In genomic region chr3:49007068-49007770, GRCh38 we compare ENCODE assay signal across 8 cellular contexts. TPM values are rescaled to one million over a fixed set of nuclear protein-coding genes. Genes with fewer than 3 reads are reported as not detected.
DNase-seq lines count a peak whose midpoint lies in the region; ATAC-seq and TF ChIP-seq lines count a peak whose summit lies in the region.

A gene with protein sequence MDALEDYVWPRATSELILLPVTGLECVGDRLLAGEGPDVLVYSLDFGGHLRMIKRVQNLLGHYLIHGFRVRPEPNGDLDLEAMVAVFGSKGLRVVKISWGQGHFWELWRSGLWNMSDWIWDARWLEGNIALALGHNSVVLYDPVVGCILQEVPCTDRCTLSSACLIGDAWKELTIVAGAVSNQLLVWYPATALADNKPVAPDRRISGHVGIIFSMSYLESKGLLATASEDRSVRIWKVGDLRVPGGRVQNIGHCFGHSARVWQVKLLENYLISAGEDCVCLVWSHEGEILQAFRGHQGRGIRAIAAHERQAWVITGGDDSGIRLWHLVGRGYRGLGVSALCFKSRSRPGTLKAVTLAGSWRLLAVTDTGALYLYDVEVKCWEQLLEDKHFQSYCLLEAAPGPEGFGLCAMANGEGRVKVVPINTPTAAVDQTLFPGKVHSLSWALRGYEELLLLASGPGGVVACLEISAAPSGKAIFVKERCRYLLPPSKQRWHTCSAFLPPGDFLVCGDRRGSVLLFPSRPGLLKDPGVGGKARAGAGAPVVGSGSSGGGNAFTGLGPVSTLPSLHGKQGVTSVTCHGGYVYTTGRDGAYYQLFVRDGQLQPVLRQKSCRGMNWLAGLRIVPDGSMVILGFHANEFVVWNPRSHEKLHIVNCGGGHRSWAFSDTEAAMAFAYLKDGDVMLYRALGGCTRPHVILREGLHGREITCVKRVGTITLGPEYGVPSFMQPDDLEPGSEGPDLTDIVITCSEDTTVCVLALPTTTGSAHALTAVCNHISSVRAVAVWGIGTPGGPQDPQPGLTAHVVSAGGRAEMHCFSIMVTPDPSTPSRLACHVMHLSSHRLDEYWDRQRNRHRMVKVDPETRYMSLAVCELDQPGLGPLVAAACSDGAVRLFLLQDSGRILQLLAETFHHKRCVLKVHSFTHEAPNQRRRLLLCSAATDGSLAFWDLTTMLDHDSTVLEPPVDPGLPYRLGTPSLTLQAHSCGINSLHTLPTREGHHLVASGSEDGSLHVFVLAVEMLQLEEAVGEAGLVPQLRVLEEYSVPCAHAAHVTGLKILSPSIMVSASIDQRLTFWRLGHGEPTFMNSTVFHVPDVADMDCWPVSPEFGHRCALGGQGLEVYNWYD (plus strand): TSS chr3:49007391. CDS start chr3:49007432, 41 bp downstream.

- peaks cover 34% of the 10 kb centered on the region for H3K4me1 Mint-ChIP-seq in chondrocyte (ENCODE audit: low read depth)

- DNase-seq in BE2C (peak; percentile 94), NCI-H510A (lab: John Stamatoyannopoulos, UW) (peak; percentile 87), chondrocyte (ENCODE audit: low spot score) (peak; percentile 100), kidney epithelial cell (ENCODE audit: low read depth) (peak; percentile 89)
- peak; percentile 92 to 93 for DNase-seq in activated CD4-positive, alpha-beta T cell treated with anti-CD3 and anti-CD28 coated beads for 24 hours (ENCODE audit: low read depth in 2 of 2)
- DNase-seq in stimulated activated CD4-positive, alpha-beta T cell treated with anti-CD3 and anti-CD28 coated beads, Interleukin-15, amount 100 ng/mL, for 48 hours (ENCODE audit: low read depth in 2 of 2): peak; percentile 98

- H3K9me3 ChIP-seq in BE2C: no peaks in the 10 kb centered on the region

- H3K4me3 ChIP-seq in BE2C (ENCODE audit: low read depth, low read length) (peak within 1 kb of the TSS; percentile 71), kidney epithelial cell (ENCODE audit: low read depth, low read length) (peak within 1 kb of the TSS; percentile 94)

- ATAC-seq in HG03439 (IDR thresholded peaks at IDR 0.05; ENCODE audit: unreplicated experiment): peak; percentile 85

- peaks cover 10% of the 10 kb centered on the region for H3K36me3 ChIP-seq in BE2C
- H3K36me3 ChIP-seq in kidney epithelial cell (ENCODE audit: control insufficient read depth, insufficient read depth, low read length): no peaks in the 10 kb centered on the region

- H3K9me3 Mint-ChIP-seq in chondrocyte (ENCODE audit: low read depth): no peaks in the 10 kb centered on the region

- H3K27me3 ChIP-seq in BE2C (no peaks in the 10 kb centered on the region), kidney epithelial cell (ENCODE audit: control insufficient read depth, insufficient read depth, low read length) (no peaks in the 10 kb centered on the region)

- peaks cover 11% of the 10 kb centered on the region for H3K36me3 Mint-ChIP-seq in chondrocyte (ENCODE audit: low read depth)

- TF ChIP-seq POLR2A in GM19193 (IDR thresholded peaks at IDR 0.05; ENCODE audit: extremely low read depth, insufficient read depth, insufficient read length): peak; percentile 94

- peak within 1 kb of the TSS; percentile 99 for H3K4me3 Mint-ChIP-seq in chondrocyte (ENCODE audit: unreplicated experiment)

- peak; percentile 32 for TF ChIP-seq CTCF in BE2C (IDR thresholded peaks at IDR 0.05; ENCODE audit: low read depth, low read length)
- TF ChIP-seq CTCF in chondrocyte (IDR thresholded peaks at IDR 0.05): peak; percentile 77
- peak; percentile 46 for TF ChIP-seq CTCF in kidney epithelial cell (IDR thresholded peaks at IDR 0.05; ENCODE audit: insufficient read depth, low read length, poor library complexity, severe bottlenecking)

- peak within 1 kb of the TSS; percentile 98 for H3K27ac Mint-ChIP-seq in chondrocyte (ENCODE audit: unreplicated experiment)

- H3K4me1 ChIP-seq in BE2C: peaks cover 4% of the 10 kb centered on the region; the same call in 1 of the 2 replicates

- no peaks in the 10 kb centered on the region for H3K27me3 Mint-ChIP-seq in chondrocyte (ENCODE audit: low read depth)

RNA-seq across cellular contexts. Expression of the gene that starts here (rescaled TPM):
- 203 TPM for polyA plus RNA-seq in BE2C (2012; ENCODE audit: insufficient read depth, insufficient read length, low read depth)
- total RNA-seq in chondrocyte (164 to 222 TPM (median 168 TPM) in 3 replicates), kidney epithelial cell (124 and 135 TPM in 2 replicates)

Comparison
In these comparisons a context has a peak if more than half of its experiments do, and no peak if none do; other contexts are left out.
1. Peak in every context shown above with its lines: DNase-seq, ATAC-seq and H3K4me3 ChIP-seq.